In genomic region chr3:125054436-125055164, GRCh38 we compare ENCODE assay signal across 8 cellular contexts. TPM values are rescaled to one million over a fixed set of nuclear protein-coding genes. Genes with fewer than 3 reads are reported as not detected.
DNase-seq lines count a peak whose midpoint lies in the region; ATAC-seq, FAIRE-seq and TF ChIP-seq lines count a peak whose summit lies in the region.

No MANE protein-coding gene starts in this region.

- H3K4me1 ChIP-seq in HUES48 (ENCODE audit: control insufficient read depth, insufficient read depth, low read length): peaks cover 65% of the 10 kb centered on the region
- H3K4me1 ChIP-seq in heart right ventricle: peaks cover 28 to 76% (median 66%) of the 10 kb centered on the region in 9 donors
- peaks cover 25 to 35% of the 10 kb centered on the region in 2 experiments for H3K4me1 ChIP-seq in trophoblast cell (ENCODE audit: control insufficient read depth in 1 of 2, insufficient read depth in 2 of 2, low read length in 2 of 2)

- peaks cover 3 to 6% of the 10 kb centered on the region in 2 donors for H3K36me3 Mint-ChIP-seq in activated T-cell treated with anti-CD3 and anti-CD28 coated beads, Interleukin-2, amount 50 U/mL, for 72 hours (ENCODE audit: insufficient read depth in 2 of 2)

- peaks cover 62% of the 10 kb centered on the region for H3K4me1 Mint-ChIP-seq in activated T-cell treated with anti-CD3 and anti-CD28 coated beads, Interleukin-2, amount 50 U/mL, for 72 hours (ENCODE audit: low read depth)

- TF ChIP-seq POLR2A in GM12892 (IDR thresholded peaks at IDR 0.05; ENCODE audit: low read depth, low read length): no peak

- peak overlapping the region; percentile 87 to 98 for H3K4me3 Mint-ChIP-seq in activated T-cell treated with anti-CD3 and anti-CD28 coated beads, Interleukin-2, amount 50 U/mL, for 72 hours

- H3K9ac ChIP-seq in HUES48 (ENCODE audit: low read depth, low read length) (no peak overlapping the region), trophoblast cell (ENCODE audit: low read length) (peak overlapping the region; percentile 73)

- DNase-seq in AG08396 (ENCODE audit: low spot score) (peak; percentile 67), GM12892 (ENCODE audit: insufficient read length) (no peak), heart right ventricle (no peak), trophoblast cell (peak; percentile 69 to 81), DMS79 treated with DMSO at 0.1 percent for 48 hours (lab: John Stamatoyannopoulos, UW) (no peak)
- DNase-seq in activated T-cell treated with anti-CD3 and anti-CD28 coated beads, Interleukin-2, amount 50 U/mL, for 72 hours: no peak

- peaks cover 37% of the 10 kb centered on the region for H3K27me3 Mint-ChIP-seq in activated T-cell treated with anti-CD3 and anti-CD28 coated beads, Interleukin-2, amount 50 U/mL, for 72 hours (ENCODE audit: low read depth)

- no peak overlapping the region for H3K23ac ChIP-seq in trophoblast cell (ENCODE audit: low read length)

- H3K9me3 ChIP-seq in HUES48 (ENCODE audit: control insufficient read depth, insufficient read depth, low read length) (no peaks in the 10 kb centered on the region), heart right ventricle (no peaks in the 10 kb centered on the region), trophoblast cell (ENCODE audit: insufficient read depth, low read depth, low read length) (no peaks in the 10 kb centered on the region)

- H3K27me3 ChIP-seq in HUES48 (ENCODE audit: control insufficient read depth, insufficient read depth, low read length) (peaks cover 46% of the 10 kb centered on the region), heart right ventricle (no peaks in the 10 kb centered on the region), trophoblast cell (ENCODE audit: insufficient read depth, low read length) (no peaks in the 10 kb centered on the region)

- intact Hi-C loops in heart right ventricle (cut with DNase I): loop anchor here in 9 of 10 donors (5.0 to 10.0 kb wide), 8 partner anchors 37 to 300 kb away; no protein-coding TSS in a partner anchor

- peak overlapping the region; percentile 1 for H3K4ac ChIP-seq in trophoblast cell (ENCODE audit: low read depth, low read length)

- H3K27ac ChIP-seq in HUES48 (ENCODE audit: low read depth, low read length): no peak overlapping the region
- H3K27ac ChIP-seq in heart right ventricle: peak overlapping the region; percentile 92 to 99 (median 96)
- no peak overlapping the region for H3K27ac ChIP-seq in trophoblast cell (ENCODE audit: low read depth, low read length)

- no peak overlapping the region for H4K12ac ChIP-seq in trophoblast cell (ENCODE audit: low read depth, low read length)

- H2BK120ac ChIP-seq in trophoblast cell (ENCODE audit: insufficient read depth, low read length, poor library complexity): no peak overlapping the region

- H4K91ac ChIP-seq in trophoblast cell (ENCODE audit: low read depth, low read length): no peak overlapping the region

- no peaks in the 10 kb centered on the region for H3K79me1 ChIP-seq in trophoblast cell (ENCODE audit: low read length)

- H2BK5ac ChIP-seq in trophoblast cell (ENCODE audit: low read depth, low read length, poor library complexity): no peak overlapping the region

- no peak overlapping the region for H2BK12ac ChIP-seq in trophoblast cell (ENCODE audit: low read length)

- TF ChIP-seq CTCF in heart right ventricle (IDR thresholded peaks at IDR 0.05): peak in 3 of 9 donors; percentile 26 to 43 (median 33)

- H4K8ac ChIP-seq in trophoblast cell (ENCODE audit: low read depth, low read length): no peak overlapping the region

- H3K9me3 Mint-ChIP-seq in activated T-cell treated with anti-CD3 and anti-CD28 coated beads, Interleukin-2, amount 50 U/mL, for 72 hours: no peaks in the 10 kb centered on the region

- no peak overlapping the region for H2AFZ ChIP-seq in trophoblast cell (ENCODE audit: insufficient read depth, low read length, poor library complexity)

- H3K18ac ChIP-seq in trophoblast cell (ENCODE audit: low read length): no peak overlapping the region

- H3K4me2 ChIP-seq in trophoblast cell (ENCODE audit: low read length): peak overlapping the region; percentile 96

- FAIRE-seq in GM12892 (lab: Jason Lieb, UNC): peak; percentile 75

- WGBS in heart right ventricle, 2 donors: 1% methylated on average over 13 of the region's 13 CpGs
- WGBS in trophoblast cell (ENCODE audit: extremely low coverage, insufficient coverage, insufficient read length): no CpG with 5 or more reads among the region's 13 CpGs

- no peaks in the 10 kb centered on the region for H3K36me3 ChIP-seq in HUES48 (ENCODE audit: control insufficient read depth, insufficient read depth, low read length)
- H3K36me3 ChIP-seq in heart right ventricle: peaks cover 0 to 19% (median 0%) of the 10 kb centered on the region in 9 donors
- H3K36me3 ChIP-seq in trophoblast cell (ENCODE audit: control insufficient read depth in 1 of 2, insufficient read depth in 2 of 2, low read length in 2 of 2): peaks cover 0 to 5% of the 10 kb centered on the region in 2 experiments

- H3K4me3 ChIP-seq in HUES48 (ENCODE audit: low read depth, low read length): peak overlapping the region; percentile 75
- peak overlapping the region; percentile 79 to 96 (median 85) for H3K4me3 ChIP-seq in heart right ventricle
- H3K4me3 ChIP-seq in trophoblast cell (ENCODE audit: low read depth, low read length): peak overlapping the region; percentile 90

- no peak overlapping the region for H3K14ac ChIP-seq in trophoblast cell (ENCODE audit: low read length)

- H3K79me2 ChIP-seq in trophoblast cell (ENCODE audit: control insufficient read depth, insufficient read depth, low read length, poor library complexity): peaks cover 6% of the 10 kb centered on the region

- H2AK5ac ChIP-seq in trophoblast cell (ENCODE audit: low read length): no peak overlapping the region

- ATAC-seq in activated T-cell treated with anti-CD3 and anti-CD28 coated beads, Interleukin-2, amount 50 U/mL, for 72 hours (replicated peaks in 1 of 2): peak in 1 of 2 donors; percentile 8
- ATAC-seq in heart right ventricle (peak in 4 of 8 donors; percentile 7 to 19 (median 14)), HG03025 (IDR thresholded peaks at IDR 0.05; ENCODE audit: low FRiP score, unreplicated experiment) (no peak)

- H3K27ac Mint-ChIP-seq in activated T-cell treated with anti-CD3 and anti-CD28 coated beads, Interleukin-2, amount 50 U/mL, for 72 hours: peak overlapping the region; percentile 56

RNA-seq across cellular contexts. Expression of gene HEG1, which starts 1.2 kb away (rescaled TPM):
- polyA plus RNA-seq in GM12892 (2012; ENCODE audit: missing spikeins): 13.3 TPM
- total RNA-seq in activated T-cell treated with anti-CD3 and anti-CD28 coated beads, Interleukin-2, amount 50 U/mL, for 72 hours: 1 to 10 TPM; 7.4 to 9.5 TPM
- 100 to 1,000 TPM in 7 of 10 donors, 10 to 100 TPM in 3; 79.0 to 186 (median 143) TPM for total RNA-seq in heart right ventricle
- polyA plus RNA-seq in heart right ventricle: 10 to 100 TPM; 12.2 to 25.4 TPM
- 59.6 and 62.6 TPM in 2 replicates for polyA plus RNA-seq in trophoblast cell (2013)

Comparison
In these comparisons a context has a peak if more than half of its experiments do, and no peak if none do; other contexts are left out.
1. DNase-seq: peak in AG08396 (single experiment) and trophoblast cell (2 of 2); none in GM12892 (single experiment), activated T-cell treated with anti-CD3 and anti-CD28 coated beads, Interleukin-2, amount 50 U/mL, for 72 hours (0 of 2), heart right ventricle (0 of 2) and DMS79 treated with DMSO at 0.1 percent for 48 hours (single experiment).
2. H3K27ac ChIP-seq: peak in heart right ventricle (10 of 10); none in HUES48 (single experiment) and trophoblast cell (single experiment).
3. RNA of gene HEG1, which starts 1.2 kb away (total RNA-seq): 79.0 to 186 TPM in heart right ventricle; 7.4 to 9.5 TPM in activated T-cell treated with anti-CD3 and anti-CD28 coated beads, Interleukin-2, amount 50 U/mL, for 72 hours; every median in the first group is over 4 times any median in the second.
4. Peak in every context shown above with its lines, with median percentiles within 50 percentile points of each other: H3K4me3 ChIP-seq.